Comparison of ENCODE assay signal across 7 cellular contexts in the genomic region with DNA sequence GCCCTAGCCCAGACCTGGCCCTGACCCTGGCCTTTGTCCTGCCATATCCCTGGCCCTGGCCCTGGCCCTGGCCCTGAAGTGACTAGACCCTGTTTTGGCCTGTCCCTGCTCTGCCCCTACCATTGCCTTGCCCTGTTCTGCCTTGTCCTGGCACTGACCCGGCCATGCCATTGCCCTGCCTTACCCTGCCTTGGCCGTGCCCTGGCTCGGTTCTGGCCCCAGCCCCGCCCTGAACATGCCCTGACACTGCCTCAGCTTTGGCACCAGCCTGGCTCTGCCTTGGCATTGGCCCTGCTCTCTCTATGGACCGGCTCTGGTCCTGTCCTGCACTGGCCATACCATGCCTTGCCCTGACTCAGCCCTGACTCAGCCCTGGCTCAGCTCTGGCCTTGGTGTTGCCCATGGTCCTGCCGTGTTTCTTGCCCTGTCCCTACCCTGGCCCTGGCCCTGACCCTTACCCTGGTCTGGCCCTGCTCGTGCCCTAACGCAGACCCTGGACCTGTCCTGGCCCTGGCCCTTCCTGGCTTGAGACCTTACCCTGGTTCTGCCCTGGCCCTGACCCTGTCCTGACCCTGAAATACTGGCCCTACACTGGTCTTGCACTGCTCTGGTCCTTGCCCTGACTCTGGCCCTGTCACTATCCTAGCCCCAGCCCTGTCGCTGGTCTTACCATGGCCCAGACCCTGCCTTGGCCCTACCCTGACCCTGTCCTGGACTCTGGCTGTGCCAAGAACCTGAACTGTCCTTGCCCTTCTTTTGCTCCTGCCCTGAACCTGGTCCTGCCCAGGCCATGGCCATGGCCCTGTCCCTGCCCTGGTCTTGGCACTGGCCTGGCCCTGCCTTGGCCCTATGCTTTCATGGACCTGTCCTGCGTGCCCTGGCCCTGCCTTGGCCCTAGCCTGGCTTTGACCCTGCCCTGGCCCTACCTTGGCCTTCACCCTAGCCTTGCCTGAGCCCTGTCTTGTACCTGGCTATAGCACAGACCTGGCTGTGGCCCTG.
DNase-seq lines count a peak whose midpoint lies in the region; ATAC-seq, FAIRE-seq and TF ChIP-seq lines count a peak whose summit lies in the region.
"Not testable (repeated sequence)": the region's sequence is repeated elsewhere in the genome, so short reads cannot be mapped to it uniquely, and the experiment has no call there.

No MANE protein-coding gene starts in this region.

- not testable (repeated sequence) for H3K27ac ChIP-seq in heart left ventricle; HepG2 (ENCODE audit: extremely low read length, insufficient read depth, low read length)

- H3K4me1 ChIP-seq in heart left ventricle; HepG2 (ENCODE audit: insufficient read depth, low read length): not testable (repeated sequence)

- peak; percentile 19 to 22 for ATAC-seq in activated T-cell treated with anti-CD3 and anti-CD28 coated beads, Interleukin-2, amount 50 U/mL, for 72 hours (replicated peaks in 1 of 2)
- peak in 3 of 4 donors; percentile 11 to 27 (median 12) for ATAC-seq in heart left ventricle
- peak; percentile 49 for ATAC-seq in HepG2
- peak; percentile 37 to 46 for ATAC-seq in natural killer cell treated with Interleukin-12 subunit alpha and Interleukin-12 subunit beta and Interleukin-15 and Interleukin-18, amount 100 ng/mL, for 72 hours
- ATAC-seq in stimulated activated memory B cell treated with anti-CD40 and anti-IgM and Interleukin-4, amounts not matched to agents 10 μg/mL and 1 μg/mL and 100 μg/mL, for 72 hours = peak; percentile 31

- not testable (repeated sequence) for H3K4me2 ChIP-seq in HepG2 (ENCODE audit: low read depth, low read length)

- 75 to 87% (median 83%) methylated on average over 9 to 10 of the region's 10 CpGs for WGBS in heart left ventricle, 4 donors
- WGBS in HepG2 (ENCODE audit: low lambda C conversion rate) = 5% methylated on average over 9 of the region's 10 CpGs

- not testable (repeated sequence) for H4K20me1 ChIP-seq in HepG2 (ENCODE audit: insufficient read depth, low read length)

- H3K9ac ChIP-seq in HepG2 (ENCODE audit: insufficient read depth, low read depth, low read length) = not testable (repeated sequence)

- TF ChIP-seq EP300 in HepG2 (IDR thresholded peaks at IDR 0.05; ENCODE audit: low read depth in 2 of 2, low read length in 2 of 2); HepG2 (CRISPR knock-in tag; IDR thresholded peaks at IDR 0.05; ENCODE audit: borderline replicate concordance): not testable (repeated sequence)

- not testable (repeated sequence) for H3K36me3 ChIP-seq in MG63; heart left ventricle; HepG2 (replicated peaks in 1 of 2; ENCODE audit: control insufficient read depth in 1 of 2, insufficient read depth in 2 of 2, low read length in 2 of 2)

- not testable (repeated sequence) for FAIRE-seq in HepG2 (lab: Jason Lieb, UNC)

- not testable (repeated sequence) for H3K4me3 ChIP-seq in MG63; heart left ventricle; HepG2 (replicated peaks in 1 of 3; ENCODE audit: insufficient read depth in 1 of 3, low read depth in 2 of 3, low read length in 3 of 3)

- H3K4me1 Mint-ChIP-seq in activated T-cell treated with anti-CD3 and anti-CD28 coated beads, Interleukin-2, amount 50 U/mL, for 72 hours (ENCODE audit: low read depth); natural killer cell treated with Interleukin-12 subunit alpha and Interleukin-12 subunit beta and Interleukin-15 and Interleukin-18, amount 100 ng/mL, for 72 hours (ENCODE audit: low read depth in 2 of 2); stimulated activated memory B cell treated with anti-CD40 and anti-IgM and Interleukin-4, amounts not matched to agents 10 μg/mL and 1 μg/mL and 100 μg/mL, for 72 hours: not testable (repeated sequence)
- H3K4me1 Mint-ChIP-seq in MCF 10A (ENCODE audit: insufficient read depth, unreplicated experiment) = peaks cover 18% of the 10 kb centered on the region

- H3K9me3 ChIP-seq in MG63; heart left ventricle; HepG2 (ENCODE audit: low read length): not testable (repeated sequence)

- not testable (repeated sequence) for TF ChIP-seq RAD21 in HepG2 (CRISPR knock-in tag; IDR thresholded peaks at IDR 0.05)

- POLR2A ChIA-PET in MCF 10A (lab: Yijun Ruan, JAX); HepG2 (lab: Yijun Ruan, JAX): not testable (repeated sequence)

- intact Hi-C loops in MCF 10A (cut with micrococcal nuclease); heart left ventricle (cut with DNase I); HepG2 (cut with micrococcal nuclease; ENCODE audit: unreplicated experiment): not testable (repeated sequence)

- DNase-seq in MG63 (peak; percentile 93), MCF 10A (ENCODE audit: unreplicated experiment) (peak; percentile 26)
- not testable (repeated sequence) for DNase-seq in activated T-cell treated with anti-CD3 and anti-CD28 coated beads, Interleukin-2, amount 50 U/mL, for 72 hours; heart left ventricle; HepG2 (ENCODE audit: low spot score); natural killer cell treated with Interleukin-12 subunit alpha and Interleukin-12 subunit beta and Interleukin-15 and Interleukin-18, amount 100 ng/mL, for 72 hours (ENCODE audit: low spot score)

- H3K79me2 ChIP-seq in HepG2 (ENCODE audit: insufficient read depth, low read length) = not testable (repeated sequence)

- H3K36me3 Mint-ChIP-seq in activated T-cell treated with anti-CD3 and anti-CD28 coated beads, Interleukin-2, amount 50 U/mL, for 72 hours (ENCODE audit: insufficient read depth in 2 of 2); MCF 10A (ENCODE audit: insufficient read depth, unreplicated experiment); natural killer cell treated with Interleukin-12 subunit alpha and Interleukin-12 subunit beta and Interleukin-15 and Interleukin-18, amount 100 ng/mL, for 72 hours; stimulated activated memory B cell treated with anti-CD40 and anti-IgM and Interleukin-4, amounts not matched to agents 10 μg/mL and 1 μg/mL and 100 μg/mL, for 72 hours: not testable (repeated sequence)

- in situ Hi-C loops in HepG2 (cut with HindIII; ENCODE audit: extremely low pct_ligation_motif_present, low pct_unique_long_range_greater_than_20kb) = not testable (repeated sequence)

- not testable (repeated sequence) for H3K27ac Mint-ChIP-seq in activated T-cell treated with anti-CD3 and anti-CD28 coated beads, Interleukin-2, amount 50 U/mL, for 72 hours; natural killer cell treated with Interleukin-12 subunit alpha and Interleukin-12 subunit beta and Interleukin-15 and Interleukin-18, amount 100 ng/mL, for 72 hours; stimulated activated memory B cell treated with anti-CD40 and anti-IgM and Interleukin-4, amounts not matched to agents 10 μg/mL and 1 μg/mL and 100 μg/mL, for 72 hours
- peak overlapping the region; percentile 91 for H3K27ac Mint-ChIP-seq in MCF 10A (ENCODE audit: low read depth, unreplicated experiment)

- not testable (repeated sequence) for TF ChIP-seq CTCF in MCF 10A (IDR thresholded peaks at IDR 0.05; ENCODE audit: unreplicated experiment); heart left ventricle (IDR thresholded peaks at IDR 0.05); HepG2 (CRISPR knock-in tag; IDR thresholded peaks at IDR 0.05)

- not testable (repeated sequence) for H3K27me3 ChIP-seq in MG63; heart left ventricle; HepG2 (ENCODE audit: control insufficient read depth in 1 of 2, insufficient read depth in 2 of 2, low read length in 2 of 2)

- not testable (repeated sequence) for H2AFZ ChIP-seq in HepG2 (ENCODE audit: low read length)

- not testable (repeated sequence) for TF ChIP-seq POLR2A in heart left ventricle (IDR thresholded peaks at IDR 0.05); HepG2 (IDR thresholded peaks at IDR 0.05; ENCODE audit: insufficient read depth in 1 of 2, low read depth in 2 of 2, low read length in 2 of 2)

- H3K27me3 Mint-ChIP-seq in activated T-cell treated with anti-CD3 and anti-CD28 coated beads, Interleukin-2, amount 50 U/mL, for 72 hours (ENCODE audit: low read depth); MCF 10A (ENCODE audit: insufficient read depth, unreplicated experiment); natural killer cell treated with Interleukin-12 subunit alpha and Interleukin-12 subunit beta and Interleukin-15 and Interleukin-18, amount 100 ng/mL, for 72 hours; stimulated activated memory B cell treated with anti-CD40 and anti-IgM and Interleukin-4, amounts not matched to agents 10 μg/mL and 1 μg/mL and 100 μg/mL, for 72 hours: not testable (repeated sequence)

- CTCF ChIA-PET in MCF 10A (lab: Yijun Ruan, JAX); HepG2 (lab: Yijun Ruan, JAX; ENCODE audit: low intra/inter-chr PET ratio, low total read pairs): not testable (repeated sequence)

- not testable (repeated sequence) for BruUV-seq in MCF 10A (replicated peaks; lab: Mats Ljungman, UMichigan); HepG2 (replicated peaks; lab: Mats Ljungman, UMichigan)

- not testable (repeated sequence) for H3K9me3 Mint-ChIP-seq in activated T-cell treated with anti-CD3 and anti-CD28 coated beads, Interleukin-2, amount 50 U/mL, for 72 hours; MCF 10A (ENCODE audit: unreplicated experiment); natural killer cell treated with Interleukin-12 subunit alpha and Interleukin-12 subunit beta and Interleukin-15 and Interleukin-18, amount 100 ng/mL, for 72 hours; stimulated activated memory B cell treated with anti-CD40 and anti-IgM and Interleukin-4, amounts not matched to agents 10 μg/mL and 1 μg/mL and 100 μg/mL, for 72 hours

- H3K4me3 Mint-ChIP-seq in activated T-cell treated with anti-CD3 and anti-CD28 coated beads, Interleukin-2, amount 50 U/mL, for 72 hours; MCF 10A (ENCODE audit: unreplicated experiment); natural killer cell treated with Interleukin-12 subunit alpha and Interleukin-12 subunit beta and Interleukin-15 and Interleukin-18, amount 100 ng/mL, for 72 hours; stimulated activated memory B cell treated with anti-CD40 and anti-IgM and Interleukin-4, amounts not matched to agents 10 μg/mL and 1 μg/mL and 100 μg/mL, for 72 hours: not testable (repeated sequence)
